ENCODE assay signal across 8 cellular contexts in the genomic region with DNA sequence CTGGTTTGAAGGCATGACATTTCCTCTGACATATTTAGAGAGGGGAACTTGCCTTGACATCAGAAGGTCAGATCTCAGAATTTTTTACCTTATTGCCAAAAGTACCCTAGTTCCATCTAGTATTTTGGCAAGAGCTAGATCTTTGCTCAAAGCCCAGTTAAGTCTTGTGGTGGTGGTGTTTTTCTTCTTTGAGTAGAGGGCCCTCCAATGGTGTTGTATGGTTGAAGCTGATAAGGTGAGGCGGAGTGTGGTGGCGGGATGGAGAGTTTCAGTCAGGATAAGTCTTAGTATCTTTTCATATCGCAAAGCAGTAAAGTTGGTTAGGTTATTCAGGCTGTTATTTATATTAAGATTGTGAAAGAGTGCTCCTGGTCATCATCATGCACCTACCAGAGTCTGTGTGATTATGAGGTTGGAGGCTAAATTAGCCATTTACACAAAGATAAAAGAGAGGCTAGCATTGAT. TPM values are rescaled to one million over a fixed set of nuclear protein-coding genes. Genes with fewer than 3 reads are reported as not detected.
DNase-seq lines count a peak whose midpoint lies in the region; ATAC-seq and TF ChIP-seq lines count a peak whose summit lies in the region.
"Had no signal": no experiment of that assay in that cellular context is flagged by ENCODE, and none has a peak within 500 bp of the region (broad histone marks: within the 10 kb centered on the region; RNA-seq: fewer than 3 reads in every experiment).

No MANE protein-coding gene starts in this region.

- no peaks in the 10 kb centered on the region for H3K27me3 ChIP-seq in WERI-Rb-1 (ENCODE audit: insufficient read depth, low read depth, severe bottlenecking)
- no peaks in the 10 kb centered on the region for H3K27me3 ChIP-seq in foreskin keratinocyte
- H3K27me3 ChIP-seq in spleen (replicated peaks in 1 of 7), result no peaks in the 10 kb centered on the region
- no peaks in the 10 kb centered on the region for H3K27me3 ChIP-seq in ovary
- no peaks in the 10 kb centered on the region for H3K27me3 ChIP-seq in Peyer's patch

- 88 to 98% (median 97%) methylated on average over 3 of the region's 3 CpGs for WGBS in spleen, 5 donors
- 92 to 98% (median 96%) methylated on average over 3 of the region's 3 CpGs for WGBS in ovary, 3 donors

- DNase-seq in WERI-Rb-1 (no peak), foreskin keratinocyte (no peak), spleen (no peak), ovary (no peak), NCI-H446 treated with DMSO at 0.1 percent for 48 hours (lab: John Stamatoyannopoulos, UW) (no peak), Peyer's patch (no peak)

- intact Hi-C loops in spleen (cut with DNase I; ENCODE audit: low total_unique reads) (loop anchor here (5.0 kb wide), 1 partner anchor 87 kb away; no protein-coding TSS in a partner anchor), ovary (cut with DNase I) (no loop called here)

- TF ChIP-seq POLR2A in spleen (IDR thresholded peaks at IDR 0.05), result no peak
- TF ChIP-seq POLR2A in ovary (IDR thresholded peaks at IDR 0.05), result no peak
- no peak for TF ChIP-seq POLR2A in Peyer's patch (IDR thresholded peaks at IDR 0.05)

- H3K9me3 ChIP-seq in WERI-Rb-1 (ENCODE audit: severe bottlenecking) (no peaks in the 10 kb centered on the region), spleen (no peaks in the 10 kb centered on the region), ovary (no peaks in the 10 kb centered on the region), Peyer's patch (no peaks in the 10 kb centered on the region)
- H3K9me3 ChIP-seq: HAP-1 had no signal

- H3K27ac ChIP-seq in WERI-Rb-1 (0 out of 2 replicates have a peak overlapping the region, but pooled peaks have one; percentile 4), foreskin keratinocyte (peak overlapping the region; percentile 97), spleen (peak overlapping the region in 7 of 8 donors; percentile 9 to 81 (median 52)), ovary (no peak overlapping the region), Peyer's patch (peak overlapping the region in 2 of 4 donors; percentile 59 to 75)

- H3K4me1 ChIP-seq in foreskin keratinocyte (peaks cover 53% of the 10 kb centered on the region), spleen (peaks cover 12 to 44% (median 28%) of the 10 kb centered on the region in 6 donors), ovary (ENCODE audit: insufficient read depth) (peaks cover 2% of the 10 kb centered on the region), Peyer's patch (peaks cover 0 to 13% (median 6%) of the 10 kb centered on the region in 4 donors)

- no peak for TF ChIP-seq EP300 in ovary (IDR thresholded peaks at IDR 0.05)

- TF ChIP-seq CTCF in WERI-Rb-1 (IDR thresholded peaks at IDR 0.05; ENCODE audit: low read depth, low read length), result no peak
- peak; percentile 4 for TF ChIP-seq CTCF in foreskin keratinocyte (conservative IDR thresholded peaks at IDR 0.05)
- TF ChIP-seq CTCF in spleen (IDR thresholded peaks at IDR 0.05 in 8 of 11, conservative IDR thresholded peaks at IDR 0.05 in 3 of 11), result no peak
- no peak for TF ChIP-seq CTCF in ovary (IDR thresholded peaks at IDR 0.05)
- no peak for TF ChIP-seq CTCF in Peyer's patch (IDR thresholded peaks at IDR 0.05)

- peak; percentile 11 for ATAC-seq in HG03342 (IDR thresholded peaks at IDR 0.05; ENCODE audit: unreplicated experiment)
- no peak for ATAC-seq in foreskin keratinocyte

- H3K36me3 ChIP-seq in WERI-Rb-1, result peaks cover 25% of the 10 kb centered on the region
- H3K36me3 ChIP-seq in spleen, result no peaks in the 10 kb centered on the region
- H3K36me3 ChIP-seq in ovary, result no peaks in the 10 kb centered on the region
- no peaks in the 10 kb centered on the region for H3K36me3 ChIP-seq in Peyer's patch
- H3K36me3 ChIP-seq: HAP-1 had no signal

- H3K4me3 ChIP-seq in WERI-Rb-1 (ENCODE audit: low read depth, low read length) (no peak overlapping the region), spleen (no peak overlapping the region), ovary (no peak overlapping the region), Peyer's patch (no peak overlapping the region)
- H3K4me3 ChIP-seq: HAP-1 had no signal

RNA-seq across cellular contexts. Expression of a gene that starts 20.1 kb away (rescaled TPM):
- total RNA-seq in foreskin keratinocyte, result 138 and 151 TPM in 2 replicates
- polyA plus RNA-seq in foreskin keratinocyte, result 37.4 and 38.0 TPM in 2 replicates
- 100 to 1,000 TPM; 363 to 641 (median 446) TPM for total RNA-seq in spleen
- 10 to 100 TPM; 50.8 to 77.9 (median 72.9) TPM for polyA plus RNA-seq in spleen
- total RNA-seq in ovary, result 100 to 1,000 TPM; 212 to 331 (median 269) TPM
- polyA plus RNA-seq in ovary, result 100 to 1,000 TPM in 1 of 2 donors, 10 to 100 TPM in 1; 93.6 to 198 TPM
- 100 to 1,000 TPM; 187 to 436 (median 261) TPM for total RNA-seq in Peyer's patch

Comparison
In these comparisons a context has a peak if more than half of its experiments do, and no peak if none do; other contexts are left out.
1. H3K27ac ChIP-seq: peak in WERI-Rb-1 (single experiment), foreskin keratinocyte (single experiment) and spleen (7 of 8); none in ovary (0 of 2).